ENCODE assay signal across 9 cellular contexts in genomic region chr1:236904874-236905741, GRCh38.
DNase-seq lines count a peak whose midpoint lies in the region; ATAC-seq, FAIRE-seq and TF ChIP-seq lines count a peak whose summit lies in the region.
"Had no signal": no experiment of that assay in that cellular context is flagged by ENCODE, and none has a peak within 500 bp of the region (broad histone marks: within the 10 kb centered on the region; RNA-seq: fewer than 3 reads in every experiment).

No MANE protein-coding gene starts in this region.

- no peak for FAIRE-seq in GM12891 (lab: Jason Lieb, UNC)

- H3K9me2 ChIP-seq in hepatocyte (replicated peaks; ENCODE audit: insufficient read depth): no peaks in the 10 kb centered on the region

- in situ Hi-C loops in ACHN (cut with HindIII; ENCODE audit: low pct_ligation_motif_present, low pct_unique_long_range_greater_than_20kb, low sequenced_read_pairs): no loop called here

- H3K9me3 ChIP-seq in HEK293 (ENCODE audit: control insufficient read depth, insufficient read depth, low read depth, low read length) (no peaks in the 10 kb centered on the region), hepatocyte (ENCODE audit: low read depth) (no peaks in the 10 kb centered on the region)

- H3K36me3 ChIP-seq in HEK293 (ENCODE audit: control insufficient read depth in 2 of 2, insufficient read depth in 1 of 2, low read length in 2 of 2): peaks cover 0 to 11% of the 10 kb centered on the region in 2 experiments; a peak in 1 of 3 replicates
- no peaks in the 10 kb centered on the region for H3K36me3 ChIP-seq in hepatocyte (replicated peaks; ENCODE audit: insufficient read depth, low read depth)

- no peak for TF ChIP-seq CTCF in HEK293 (tag by site-specific recombination; IDR thresholded peaks at IDR 0.05)
- TF ChIP-seq CTCF in hepatocyte (IDR thresholded peaks at IDR 0.05; ENCODE audit: poor library complexity): no peak

- POLR2A ChIA-PET in HEK293 (lab: Yijun Ruan, JAX): no interaction called here

- DNase-seq in ACHN (peak; percentile 87), SW480 (ENCODE audit: low spot score) (peak; percentile 77), hepatocyte (ENCODE audit: low spot score) (peak; percentile 49), NAMALWA (ENCODE audit: low spot score) (no peak), NCI-H526 treated with DMSO at 0.1 percent for 48 hours (lab: John Stamatoyannopoulos, UW) (no peak), GM12891 (ENCODE audit: insufficient read length, low spot score) (no peak)
- DNase-seq: heart right ventricle had no signal

- H4K20me1 ChIP-seq in hepatocyte (ENCODE audit: insufficient read depth, poor library complexity, severe bottlenecking): no peaks in the 10 kb centered on the region

- TF ChIP-seq POLR2A in GM12891 (IDR thresholded peaks at IDR 0.05; ENCODE audit: low read depth, low read length): no peak

- peaks cover 5% of the 10 kb centered on the region for H3K4me1 ChIP-seq in HEK293 (ENCODE audit: control insufficient read depth, insufficient read depth, low read length)
- H3K4me1 ChIP-seq in hepatocyte (ENCODE audit: insufficient read depth): peaks cover 6% of the 10 kb centered on the region

- no peak overlapping the region for H3K4me3 ChIP-seq in HEK293 (ENCODE audit: low read depth, low read length)
- H3K4me3 ChIP-seq in hepatocyte: no peak overlapping the region
- H3K4me3 ChIP-seq: heart right ventricle had no signal

- ATAC-seq in GM18511 (IDR thresholded peaks at IDR 0.05; ENCODE audit: unreplicated experiment): no peak

- no peak overlapping the region for H3K4me2 ChIP-seq in hepatocyte

- CTCF ChIA-PET in HEK293 (lab: Yijun Ruan, JAX): no interaction called here

- H3K27ac ChIP-seq in HEK293 (ENCODE audit: extremely low read depth, low read depth, low read length): no peak overlapping the region
- H3K27ac ChIP-seq in hepatocyte: no peak overlapping the region
- H3K27ac ChIP-seq: heart right ventricle had no signal

- H2AFZ ChIP-seq in hepatocyte: no peak overlapping the region

- H3K79me2 ChIP-seq in hepatocyte: no peaks in the 10 kb centered on the region

- WGBS in hepatocyte (ENCODE audit: low lambda C conversion rate, missing lambda C conversion rate): 74% methylated on average over 5 of the region's 5 CpGs

- no peaks in the 10 kb centered on the region for H3K27me3 ChIP-seq in hepatocyte
- H3K27me3 ChIP-seq: heart right ventricle had no signal

TF ChIP-seq in HEK293, 187 proteins besides CTCF, POLR2A, EP300 and RAD21 (continues in another document):
- TF ChIP-seq HOXC10 (CRISPR knock-in tag; IDR thresholded peaks at IDR 0.05) (no peak), ZNF830 (tag by site-specific recombination; IDR thresholded peaks at IDR 0.05; ENCODE audit: low read depth) (no peak), HIC1 (tag by site-specific recombination; IDR thresholded peaks at IDR 0.05) (0 out of 2 replicates have a peak, but pooled peaks have one; percentile 36), INSM2 (tag by site-specific recombination; IDR thresholded peaks at IDR 0.05) (0 out of 2 replicates have a peak, but pooled peaks have one; percentile 36), ZSCAN18 (tag by site-specific recombination; IDR thresholded peaks at IDR 0.05) (no peak), ZNF558 (tag by site-specific recombination; IDR thresholded peaks at IDR 0.05) (peak; percentile 82), ZNF211 (tag by site-specific recombination; IDR thresholded peaks at IDR 0.05; ENCODE audit: low read depth) (no peak)

TF ChIP-seq in GM12891, 5 proteins besides CTCF, POLR2A, EP300 and RAD21:
- TF ChIP-seq PAX5 (IDR thresholded peaks at IDR 0.05; ENCODE audit: insufficient read depth, low read length, severe bottlenecking) (no peak), TAF1 (IDR thresholded peaks at IDR 0.05; ENCODE audit: low read depth, low read length) (no peak), POLR2AphosphoS5 (IDR thresholded peaks at IDR 0.05; ENCODE audit: low read depth, low read length) (no peak)

Comparison
In these comparisons a context has a peak if more than half of its experiments do, and no peak if none do; other contexts are left out.
1. DNase-seq: peak in ACHN (single experiment), SW480 (single experiment) and hepatocyte (single experiment); none in NAMALWA (single experiment), NCI-H526 treated with DMSO at 0.1 percent for 48 hours (single experiment) and GM12891 (single experiment).